20 cellular contexts compared by ENCODE assay signal in the genomic region with DNA sequence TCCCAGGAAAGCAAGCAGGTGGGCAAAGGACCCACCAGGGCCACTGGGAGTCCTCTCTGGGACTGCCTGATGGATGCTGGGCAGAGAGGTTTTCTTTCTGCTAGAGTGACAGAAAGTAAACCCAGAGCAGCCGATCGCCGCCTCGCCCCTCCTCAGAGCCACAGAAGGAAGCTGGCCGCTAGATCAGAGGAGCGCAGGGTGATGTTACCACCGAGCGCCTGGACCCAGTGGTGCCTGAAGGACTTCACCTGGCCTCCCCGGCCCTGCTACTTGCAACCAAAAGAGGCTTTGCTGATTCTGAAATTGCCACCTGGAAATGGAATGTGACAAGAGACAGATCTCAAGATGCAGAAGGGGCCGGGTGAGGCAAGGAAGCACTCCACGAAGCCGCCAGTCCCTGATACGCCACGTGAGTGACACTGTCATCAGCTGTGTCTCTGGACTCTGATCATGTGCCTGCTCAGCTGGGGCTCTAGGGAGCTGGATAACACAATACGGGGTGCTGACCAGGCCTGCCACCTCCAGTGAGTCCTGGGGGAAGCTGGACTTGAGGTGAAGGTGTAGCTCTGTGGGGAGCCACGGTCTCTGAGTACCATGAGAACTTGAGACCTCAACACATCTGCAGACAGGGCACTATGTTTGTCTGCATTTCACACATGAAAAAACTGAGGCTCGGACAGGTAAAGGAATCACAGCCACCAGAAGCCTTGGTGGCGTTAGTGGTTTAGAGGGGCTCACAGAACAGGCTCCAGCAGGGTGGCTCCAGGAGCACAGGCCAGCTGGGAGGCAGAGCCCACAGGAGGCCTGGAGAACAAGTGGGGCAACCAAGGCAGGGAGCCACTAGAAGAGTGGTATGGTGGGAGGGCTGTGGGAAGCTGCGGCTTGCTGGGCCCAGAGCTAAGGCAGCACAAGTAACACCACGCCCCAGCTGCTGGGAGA.
DNase-seq lines count a peak whose midpoint lies in the region; TF ChIP-seq lines count a peak whose summit lies in the region.
"Had no signal": no experiment of that assay in that cellular context is flagged by ENCODE, and none has a peak within 500 bp of the region (broad histone marks: within the 10 kb centered on the region; RNA-seq: fewer than 3 reads in every experiment).

No MANE protein-coding gene starts in this region.

- H3K79me2 ChIP-seq in H9 (ENCODE audit: insufficient read depth, low read length) (no peaks in the 10 kb centered on the region), osteoblast (ENCODE audit: insufficient read depth, low read length) (no peaks in the 10 kb centered on the region)
- H3K79me2 ChIP-seq: hepatocyte had no signal

- H2BK12ac ChIP-seq in H9 (ENCODE audit: insufficient read length, low read depth, low read length) (no peak overlapping the region), neuronal stem cell (ENCODE audit: low read length) (peak overlapping the region; percentile 52)

- WGBS in H9 (ENCODE audit: extremely low coverage, insufficient read length, low lambda C conversion rate), result no CpG with 5 or more reads among the region's 20 CpGs
- no CpG with 5 or more reads among the region's 20 CpGs for WGBS in neuronal stem cell (ENCODE audit: extremely low coverage in 2 of 2, insufficient read length in 2 of 2, insufficient replicate concordance in 1 of 2), 2 donors

- H2BK20ac ChIP-seq in H9 (ENCODE audit: low read depth, low read length, poor library complexity, severe bottlenecking), result no peak overlapping the region

- H3K36me3 Mint-ChIP-seq in H9 (ENCODE audit: insufficient read depth in 1 of 3, low read depth in 3 of 3), result no peaks in the 10 kb centered on the region
- H3K36me3 Mint-ChIP-seq: CD4-positive, CD25-positive, alpha-beta regulatory T cell; IgD-negative memory B cell had no signal

- H3K4me3 ChIP-seq in neuronal stem cell (ENCODE audit: low read length in 2 of 2), result peak overlapping the region in 1 of 2 donors; percentile 8
- H3K4me3 ChIP-seq in osteoblast (ENCODE audit: insufficient read depth, low read length), result no peak overlapping the region
- H3K4me3 ChIP-seq: hepatocyte, vagina had no signal

- TF ChIP-seq CTCF in H9 (conservative IDR thresholded peaks at IDR 0.05) (no peak), osteoblast (IDR thresholded peaks at IDR 0.05; ENCODE audit: extremely low read depth, low read depth, low read length) (no peak)

- H3K23me2 ChIP-seq in H9 (ENCODE audit: insufficient read length, low read depth, low read length, poor library complexity, severe bottlenecking), result no peaks in the 10 kb centered on the region

- H4K91ac ChIP-seq in H9 (ENCODE audit: insufficient read length, low read depth, low read length), result no peak overlapping the region
- H4K91ac ChIP-seq in neuronal stem cell (ENCODE audit: low read depth, low read length, poor library complexity), result peak overlapping the region; percentile 7

- H3K36me3 ChIP-seq in neuronal stem cell (replicated peaks in 1 of 2; ENCODE audit: control insufficient read depth in 2 of 2, insufficient read depth in 2 of 2, low read length in 2 of 2) (no peaks in the 10 kb centered on the region), osteoblast (ENCODE audit: insufficient read depth, low read length) (no peaks in the 10 kb centered on the region)
- H3K36me3 ChIP-seq: vagina had no signal

- peaks cover 7% of the 10 kb centered on the region for H3K4me1 ChIP-seq in H9 (ENCODE audit: insufficient read depth, low read length)
- peaks cover 43 to 80% of the 10 kb centered on the region in 2 donors for H3K4me1 ChIP-seq in neuronal stem cell (ENCODE audit: control insufficient read depth in 2 of 2, insufficient read depth in 1 of 2, low read depth in 1 of 2, low read length in 2 of 2)
- H3K4me1 ChIP-seq in osteoblast (ENCODE audit: insufficient read depth, low read length), result no peaks in the 10 kb centered on the region
- H3K4me1 ChIP-seq: foreskin keratinocyte, vagina had no signal

- H2AK5ac ChIP-seq in H9 (ENCODE audit: insufficient read length, low read length) (no peak overlapping the region), neuronal stem cell (ENCODE audit: low read depth, low read length) (peak overlapping the region; percentile 97)

- DNase-seq in D341Med (ENCODE audit: low spot score) (peak; percentile 9), H9 (peak; percentile 22), iPS-NIHi11 (ENCODE audit: low spot score) (peak; percentile 5), neuronal stem cell (ENCODE audit: low spot score) (no peak), NCI-H748 treated with DMSO at 0.1 percent for 48 hours (lab: John Stamatoyannopoulos, UW) (no peak), osteoblast (ENCODE audit: insufficient read length, low spot score, missing footprints) (no peak), T-helper 1 cell (no peak)
- DNase-seq: activated CD4-positive, alpha-beta T cell treated with anti-CD3 and anti-CD28 coated beads, Interleukin-2, amount 50 U/mL, for 4 hours; activated naive CD4-positive, alpha-beta T cell treated with anti-CD3 and anti-CD28 coated beads, Interleukin-2, amount 50 U/mL, for 16 hours; activated T-cell treated with anti-CD3 and anti-CD28 coated beads, Interleukin-2, amount 50 U/mL, for 1 hour; CD4-positive, CD25-positive, alpha-beta regulatory T cell; erythroblast; foreskin keratinocyte; NCI-H1436; NCI-H226; NCI-H774; T-helper 9 cell had no signal

- H3K27ac ChIP-seq in H9 (ENCODE audit: insufficient read length, low read depth, low read length) (no peak overlapping the region), neuronal stem cell (replicated peaks; ENCODE audit: low read length) (peak overlapping the region; percentile 82), osteoblast (ENCODE audit: low read depth, low read length) (no peak overlapping the region)
- H3K27ac ChIP-seq: foreskin keratinocyte, hepatocyte, vagina had no signal

- H4K8ac ChIP-seq in H9 (replicated peaks; ENCODE audit: insufficient read length, low read depth, low read length), result no peak overlapping the region
- H4K8ac ChIP-seq in neuronal stem cell (ENCODE audit: low read depth, low read length), result no peak overlapping the region

- no peak overlapping the region for H3K9ac ChIP-seq in H9 (ENCODE audit: extremely low read depth, insufficient read length, low read length)
- H3K9ac ChIP-seq in neuronal stem cell (ENCODE audit: low read depth, low read length, poor library complexity), result no peak overlapping the region

- no peaks in the 10 kb centered on the region for H4K20me1 ChIP-seq in H9 (ENCODE audit: control insufficient read depth, insufficient read depth, insufficient read length)
- no peaks in the 10 kb centered on the region for H4K20me1 ChIP-seq in osteoblast (ENCODE audit: insufficient read depth, low read length)

- H3K27me3 ChIP-seq in H9 (ENCODE audit: insufficient read depth, low read length) (no peaks in the 10 kb centered on the region; the same call in 1 of the 2 replicates), neuronal stem cell (ENCODE audit: control insufficient read depth in 3 of 3, insufficient read depth in 3 of 3, low read depth in 1 of 3, low read length in 3 of 3) (no peaks in the 10 kb centered on the region), osteoblast (ENCODE audit: insufficient read depth, low read length) (peaks cover 44% of the 10 kb centered on the region)
- H3K27me3 ChIP-seq: vagina had no signal

- H3K9me3 Mint-ChIP-seq in H9, result no peaks in the 10 kb centered on the region
- H3K9me3 Mint-ChIP-seq: IgD-negative memory B cell had no signal

- H2AFZ ChIP-seq in H9 (ENCODE audit: low read length) (no peak overlapping the region), neuronal stem cell (ENCODE audit: low read length) (peak overlapping the region; percentile 36), osteoblast (ENCODE audit: low read length) (no peak overlapping the region)
- H2AFZ ChIP-seq: hepatocyte had no signal

- peaks cover 30 to 53% of the 10 kb centered on the region in 2 experiments for H3K4me1 Mint-ChIP-seq in H9
- H3K4me1 Mint-ChIP-seq: CD4-positive, CD25-positive, alpha-beta regulatory T cell; IgD-negative memory B cell had no signal

- peak overlapping the region in 1 of 3 experiments; percentile 76; a peak in 3 of 7 replicates for H3K27ac Mint-ChIP-seq in H9
- H3K27ac Mint-ChIP-seq: CD4-positive, CD25-positive, alpha-beta regulatory T cell; IgD-negative memory B cell had no signal

- H2BK120ac ChIP-seq in H9 (ENCODE audit: low read depth, low read length, poor library complexity, severe bottlenecking), result no peak overlapping the region
- H2BK120ac ChIP-seq in neuronal stem cell (ENCODE audit: low read depth, low read length), result peak overlapping the region; percentile 11

- H3K27me3 Mint-ChIP-seq in H9 (ENCODE audit: low read depth), result peaks cover 13% of the 10 kb centered on the region

- no peak overlapping the region for H3K23ac ChIP-seq in H9 (ENCODE audit: insufficient read length, low read depth, low read length)
- no peak overlapping the region for H3K23ac ChIP-seq in neuronal stem cell (ENCODE audit: low read depth, low read length, poor library complexity)

- H3K9me3 ChIP-seq in H9 (ENCODE audit: control insufficient read depth, low read depth, low read length), result no peaks in the 10 kb centered on the region
- no peaks in the 10 kb centered on the region for H3K9me3 ChIP-seq in neuronal stem cell (replicated peaks in 1 of 2; ENCODE audit: control insufficient read depth in 2 of 2, insufficient read depth in 1 of 2, low read depth in 1 of 2, low read length in 2 of 2)
- H3K9me3 ChIP-seq in osteoblast (ENCODE audit: low read depth, low read length), result no peaks in the 10 kb centered on the region
- H3K9me3 ChIP-seq: vagina had no signal

- H3K4me2 ChIP-seq in H9 (ENCODE audit: insufficient read depth, insufficient read length, low read length) (no peak overlapping the region), neuronal stem cell (ENCODE audit: insufficient read depth, low read length, poor library complexity, severe bottlenecking) (no peak overlapping the region), osteoblast (ENCODE audit: insufficient read depth, low read length) (no peak overlapping the region)
- H3K4me2 ChIP-seq: hepatocyte had no signal

- no peak overlapping the region for H2BK15ac ChIP-seq in H9 (ENCODE audit: low read depth, low read length)
- H2BK15ac ChIP-seq in neuronal stem cell (ENCODE audit: low read length), result peak overlapping the region; percentile 69

- H3K18ac ChIP-seq in H9 (ENCODE audit: insufficient read length, low read depth, low read length), result peak overlapping the region; percentile 11
- peak overlapping the region; percentile 95 for H3K18ac ChIP-seq in neuronal stem cell (ENCODE audit: low read length)

- no peaks in the 10 kb centered on the region for H3K79me1 ChIP-seq in H9 (ENCODE audit: insufficient read depth, low read depth, low read length, poor library complexity, severe bottlenecking)
- H3K79me1 ChIP-seq in neuronal stem cell (ENCODE audit: low read depth, low read length), result no peaks in the 10 kb centered on the region

- H3K56ac ChIP-seq in H9 (ENCODE audit: insufficient read length, low read depth, low read length), result no peak overlapping the region

- H3K4me3 Mint-ChIP-seq in H9, result no peak overlapping the region
- H3K4me3 Mint-ChIP-seq: CD4-positive, CD25-positive, alpha-beta regulatory T cell; IgD-negative memory B cell had no signal

- no peak overlapping the region for H3K4ac ChIP-seq in H9 (ENCODE audit: low read depth, low read length)
- no peak overlapping the region for H3K4ac ChIP-seq in neuronal stem cell (ENCODE audit: low read length)

- H4K5ac ChIP-seq in H9 (ENCODE audit: insufficient read length, low read depth, low read length), result no peak overlapping the region

- H3K14ac ChIP-seq in H9 (ENCODE audit: insufficient read depth, low read length) (no peak overlapping the region), neuronal stem cell (ENCODE audit: low read length) (peak overlapping the region; percentile 27)

- H2BK5ac ChIP-seq in H9 (ENCODE audit: insufficient read length, low read length) (no peak overlapping the region), neuronal stem cell (ENCODE audit: low read length) (peak overlapping the region; percentile 69)

- H3T11ph ChIP-seq in H9 (ENCODE audit: low read length), result no peak overlapping the region

Comparison
In these comparisons a context has a peak if more than half of its experiments do, and no peak if none do; other contexts are left out.
1. DNase-seq: peak in D341Med (single experiment), H9 (single experiment) and iPS-NIHi11 (single experiment); none in neuronal stem cell (single experiment), NCI-H748 treated with DMSO at 0.1 percent for 48 hours (single experiment), osteoblast (single experiment) and T-helper 1 cell (0 of 5).